7 cellular contexts compared by ENCODE assay signal in the genomic region with DNA sequence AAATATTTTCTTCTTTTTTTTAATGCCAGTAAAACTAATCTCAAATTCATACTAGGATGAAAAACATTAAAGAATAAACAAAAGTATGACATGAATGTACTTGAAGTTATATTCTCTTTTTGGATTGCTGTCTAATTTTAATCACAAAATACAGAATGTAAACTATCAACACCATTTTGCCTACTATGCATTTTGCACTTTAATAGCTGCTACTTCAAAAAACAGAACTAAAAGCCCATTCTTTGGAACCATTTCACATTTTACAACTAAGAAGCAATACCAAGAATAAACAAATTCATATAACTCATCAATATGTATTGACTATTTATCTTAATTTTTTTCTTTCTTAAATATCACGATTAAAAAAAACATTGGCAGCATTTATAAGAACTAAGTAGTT.
"Had no signal": no experiment of that assay in that cellular context is flagged by ENCODE, and none has a peak within 500 bp of the region (broad histone marks: within the 10 kb centered on the region; RNA-seq: fewer than 3 reads in every experiment).

No MANE protein-coding gene starts in this region.

- H3K4me3 ChIP-seq: GM23338 had no signal

- H3K27ac ChIP-seq: KMS-11 had no signal

- H3K4me3 Mint-ChIP-seq: GM23338, H9 had no signal

- FAIRE-seq: H54, HTR-8/SVneo had no signal

- H3K4me1 Mint-ChIP-seq: GM23338, H9 had no signal

- H3K4me2 ChIP-seq: GM23338, KMS-11 had no signal

- ATAC-seq: GM23338 had no signal

- H3K27ac Mint-ChIP-seq: GM23338, H9 had no signal

- DNase-seq: H9, HCEC 1CT, KBM-7 had no signal
